ENCODE assay signal across 8 cellular contexts in genomic region chr12:88242161-88242925, GRCh38.
DNase-seq lines count a peak whose midpoint lies in the region; ATAC-seq, FAIRE-seq and TF ChIP-seq lines count a peak whose summit lies in the region.

No MANE protein-coding gene starts in this region.

- H3K9me3 Mint-ChIP-seq in CD4-positive, alpha-beta memory T cell, result peaks cover 0 to 5% (median 3%) of the 10 kb centered on the region in 8 donors
- H3K9me3 Mint-ChIP-seq in immature natural killer cell, result peaks cover 0 to 14% (median 3%) of the 10 kb centered on the region in 6 donors

- no peaks in the 10 kb centered on the region for H3K4me1 ChIP-seq in CD4-positive, alpha-beta memory T cell (ENCODE audit: insufficient read depth, low read length)

- ATAC-seq in left ventricle myocardium superior (peak; percentile 60), GM19395 (IDR thresholded peaks at IDR 0.05; ENCODE audit: unreplicated experiment) (no peak)

- no peaks in the 10 kb centered on the region for H3K27me3 Mint-ChIP-seq in CD4-positive, alpha-beta memory T cell
- peaks cover 0 to 2% (median 0%) of the 10 kb centered on the region in 3 donors for H3K27me3 Mint-ChIP-seq in immature natural killer cell (ENCODE audit: low read depth in 3 of 3)

- no peak overlapping the region for H3K27ac Mint-ChIP-seq in CD4-positive, alpha-beta memory T cell
- no peak overlapping the region for H3K27ac Mint-ChIP-seq in immature natural killer cell

- no peaks in the 10 kb centered on the region for H3K36me3 Mint-ChIP-seq in CD4-positive, alpha-beta memory T cell
- H3K36me3 Mint-ChIP-seq in immature natural killer cell, result no peaks in the 10 kb centered on the region

- H3K4me1 Mint-ChIP-seq in CD4-positive, alpha-beta memory T cell, result no peaks in the 10 kb centered on the region
- no peaks in the 10 kb centered on the region for H3K4me1 Mint-ChIP-seq in immature natural killer cell

- DNase-seq in AG04449 (ENCODE audit: low read depth, low spot score) (peak; percentile 90), H54 (ENCODE audit: insufficient read length, low spot score) (peak; percentile 26), SW 1271 (lab: John Stamatoyannopoulos, UW) (peak; percentile 20 to 78), left ventricle myocardium superior (no peak), immature natural killer cell (no peak), NCI-H524 (lab: John Stamatoyannopoulos, UW) (no peak)
- DNase-seq in CD4-positive, alpha-beta memory T cell, result no peak

- H3K4me3 ChIP-seq in AG04449 (ENCODE audit: low read depth, low read length), result no peak overlapping the region
- no peak overlapping the region for H3K4me3 ChIP-seq in CD4-positive, alpha-beta memory T cell (ENCODE audit: low read length in 2 of 2)

- TF ChIP-seq CTCF in AG04449 (IDR thresholded peaks at IDR 0.05; ENCODE audit: insufficient read depth, low read length, missing control alignments), result no peak

- H3K27me3 ChIP-seq in CD4-positive, alpha-beta memory T cell (ENCODE audit: insufficient read depth, low read length), result no peaks in the 10 kb centered on the region

- POLR2A ChIA-PET in AG04449 (lab: Yijun Ruan, JAX), result interaction anchor here (0.7 to 1.4 kb wide), 2 partner anchors 205 to 338 kb away, joined by 3 to 6 read pairs; partner anchors contain the start of gene KITLG
- POLR2A ChIA-PET in CD4-positive, alpha-beta memory T cell (lab: Charles Lee; ENCODE audit: partially characterized antibody), result interaction anchor here (1.0 kb wide), 1 partner anchor 11 kb away, joined by 3 read pairs; no protein-coding TSS in a partner anchor

- TF ChIP-seq POLR2A in H54 (IDR thresholded peaks at IDR 0.05; ENCODE audit: low read depth, low read length), result no peak

- no peaks in the 10 kb centered on the region for H3K36me3 ChIP-seq in CD4-positive, alpha-beta memory T cell (ENCODE audit: insufficient read depth, low read length)

- no peaks in the 10 kb centered on the region for H3K9me3 ChIP-seq in CD4-positive, alpha-beta memory T cell (ENCODE audit: control insufficient read depth in 1 of 2, low read length in 2 of 2)

- CTCF ChIA-PET in AG04449 (lab: Yijun Ruan, JAX), result no interaction called here
- CTCF ChIA-PET in CD4-positive, alpha-beta memory T cell (lab: Charles Lee; ENCODE audit: partially characterized antibody), result no interaction called here

- no peak overlapping the region for H3K4me3 Mint-ChIP-seq in CD4-positive, alpha-beta memory T cell
- H3K4me3 Mint-ChIP-seq in immature natural killer cell, result no peak overlapping the region

- FAIRE-seq in H54 (lab: Jason Lieb, UNC), result peak; percentile 99

- no peak overlapping the region for H3K27ac ChIP-seq in CD4-positive, alpha-beta memory T cell (ENCODE audit: low read depth, low read length)

- intact Hi-C loops in left ventricle myocardium superior (cut with micrococcal nuclease), result no loop called here
- intact Hi-C loops in CD4-positive, alpha-beta memory T cell (cut with micrococcal nuclease), result no loop called here

Comparison
In these comparisons a context has a peak if more than half of its experiments do, and no peak if none do; other contexts are left out.
1. DNase-seq: peak in AG04449 (single experiment), H54 (single experiment) and SW 1271 (2 of 2); none in left ventricle myocardium superior (single experiment), CD4-positive, alpha-beta memory T cell (0 of 5), immature natural killer cell (0 of 3) and NCI-H524 (0 of 2).